Comparison of ENCODE assay signal across 11 cellular contexts in genomic region chr5:88886252-88886651, GRCh38. TPM values are rescaled to one million over a fixed set of nuclear protein-coding genes. Genes with fewer than 3 reads are reported as not detected.
DNase-seq lines count a peak whose midpoint lies in the region; ATAC-seq and TF ChIP-seq lines count a peak whose summit lies in the region.
"Had no signal": no experiment of that assay in that cellular context is flagged by ENCODE, and none has a peak within 500 bp of the region (broad histone marks: within the 10 kb centered on the region; RNA-seq: fewer than 3 reads in every experiment).

No MANE protein-coding gene starts in this region.

- H3K9me3 Mint-ChIP-seq in neural crest cell, result no peaks in the 10 kb centered on the region

- TF ChIP-seq POLR2A in vagina (IDR thresholded peaks at IDR 0.05), result no peak

- H3K27me3 Mint-ChIP-seq in neural crest cell (ENCODE audit: low read depth), result peaks cover 72% of the 10 kb centered on the region

- H3K27ac ChIP-seq in right atrium auricular region (peak overlapping the region; percentile 93 to 94), brain microvascular endothelial cell (peak overlapping the region; percentile 28), vagina (peak overlapping the region; percentile 89), SK-N-SH (ENCODE audit: low read depth in 2 of 2, low read length in 1 of 2) (no peak overlapping the region)
- H3K27ac ChIP-seq: foreskin keratinocyte had no signal

- H3K27ac Mint-ChIP-seq in neural crest cell (ENCODE audit: unreplicated experiment), result no peak overlapping the region

- POLR2A ChIA-PET in SK-N-SH (lab: Yijun Ruan, JAX), result no interaction called here

- H3F3A ChIP-seq in SK-N-SH (replicated peaks; ENCODE audit: insufficient read depth), result peaks cover 10% of the 10 kb centered on the region

- no peaks in the 10 kb centered on the region for H3K9me2 ChIP-seq in SK-N-SH

- no peaks in the 10 kb centered on the region for H4K20me1 ChIP-seq in SK-N-SH (ENCODE audit: insufficient read depth)

- no peak for TF ChIP-seq EP300 in SK-N-SH (IDR thresholded peaks at IDR 0.05; ENCODE audit: borderline replicate concordance in 1 of 2, low read depth in 1 of 2, low read length in 1 of 2)

- no peaks in the 10 kb centered on the region for H3K36me3 ChIP-seq in right atrium auricular region
- no peaks in the 10 kb centered on the region for H3K36me3 ChIP-seq in brain microvascular endothelial cell (replicated peaks)
- H3K36me3 ChIP-seq in vagina, result no peaks in the 10 kb centered on the region
- no peaks in the 10 kb centered on the region for H3K36me3 ChIP-seq in SK-N-SH (replicated peaks in 1 of 2; ENCODE audit: control insufficient read depth in 1 of 2, insufficient read depth in 2 of 2, low read length in 1 of 2)

- intact Hi-C loops in Right ventricle myocardium superior (cut with DNase I) (no loop called here), vagina (cut with DNase I) (loop anchor here (10.0 kb wide), 1 partner anchor 151 kb away; no protein-coding TSS in a partner anchor)

- no peaks in the 10 kb centered on the region for H3K36me3 Mint-ChIP-seq in neural crest cell (ENCODE audit: low read depth)

- TF ChIP-seq RAD21 in SK-N-SH (IDR thresholded peaks at IDR 0.05; ENCODE audit: low read length), result no peak

- H3K9me3 ChIP-seq in right atrium auricular region, result no peaks in the 10 kb centered on the region
- H3K9me3 ChIP-seq in vagina, result no peaks in the 10 kb centered on the region
- H3K9me3 ChIP-seq in SK-N-SH, result no peaks in the 10 kb centered on the region

- TF ChIP-seq CTCF in right atrium auricular region (IDR thresholded peaks at IDR 0.05), result no peak
- no peak for TF ChIP-seq CTCF in brain microvascular endothelial cell (IDR thresholded peaks at IDR 0.05; ENCODE audit: low read depth, low read length, missing control alignments)
- no peak for TF ChIP-seq CTCF in neural crest cell (conservative IDR thresholded peaks at IDR 0.05)
- TF ChIP-seq CTCF in vagina (IDR thresholded peaks at IDR 0.05), result no peak
- TF ChIP-seq CTCF in SK-N-SH (IDR thresholded peaks at IDR 0.05), result no peak

- H3K4me3 Mint-ChIP-seq in neural crest cell, result peak overlapping the region; percentile 47

- H3K4me3 ChIP-seq in right atrium auricular region (peak overlapping the region in 1 of 2 donors; percentile 24), brain microvascular endothelial cell (ENCODE audit: low read depth, low read length) (no peak overlapping the region), vagina (peak overlapping the region; percentile 12 to 13), SK-N-SH (ENCODE audit: low read depth in 2 of 2, low read length in 1 of 2) (no peak overlapping the region)

- DNase-seq in right atrium auricular region (ENCODE audit: low spot score), result no peak
- DNase-seq in Right ventricle myocardium superior, result no peak
- no peak for DNase-seq in brain microvascular endothelial cell
- no peak for DNase-seq in neural crest cell (ENCODE audit: low read depth, low spot score)
- DNase-seq in vagina (ENCODE audit: extremely low spot score in 2 of 2), result no peak
- DNase-seq in C1 segment of cervical spinal cord (lab: John Stamatoyannopoulos, UW), result no peak
- DNase-seq in SK-N-SH, result no peak
- DNase-seq: activated effector memory CD4-positive, alpha-beta T cell treated with Interleukin-2 at 50 U/mL for 16 hours; EL; foreskin keratinocyte had no signal

- H3K4me1 ChIP-seq in right atrium auricular region, result peaks cover 0 to 20% of the 10 kb centered on the region in 2 donors
- no peaks in the 10 kb centered on the region for H3K4me1 ChIP-seq in vagina
- H3K4me1 ChIP-seq in SK-N-SH (ENCODE audit: control insufficient read depth in 1 of 2, insufficient read depth in 2 of 2, low read depth in 1 of 2, low read length in 1 of 2), result peaks cover 0 to 2% of the 10 kb centered on the region in 2 experiments; a peak in 2 of 4 replicates

- ATAC-seq in Right ventricle myocardium superior (ENCODE audit: poor library complexity), result no peak
- no peak for ATAC-seq in HG03095 (IDR thresholded peaks at IDR 0.05; ENCODE audit: unreplicated experiment)
- ATAC-seq: foreskin keratinocyte had no signal

- CTCF ChIA-PET in SK-N-SH (lab: Yijun Ruan, JAX), result no interaction called here

- no peak overlapping the region; the same call in 1 of the 2 replicates for H2AFZ ChIP-seq in SK-N-SH (ENCODE audit: low read depth)

- in situ Hi-C loops in brain microvascular endothelial cell (cut with HindIII; ENCODE audit: low pct_ligation_motif_present, low sequenced_read_pairs), result no loop called here

- WGBS in SK-N-SH (ENCODE audit: low lambda C conversion rate), result 81% methylated on average over 1 of the region's 1 CpG

- H3K27me3 ChIP-seq in right atrium auricular region (no peaks in the 10 kb centered on the region), brain microvascular endothelial cell (replicated peaks) (no peaks in the 10 kb centered on the region), vagina (no peaks in the 10 kb centered on the region), SK-N-SH (ENCODE audit: insufficient read depth) (no peaks in the 10 kb centered on the region)

- no peaks in the 10 kb centered on the region for H3K79me2 ChIP-seq in SK-N-SH (ENCODE audit: insufficient read depth)

- H3K4me2 ChIP-seq in SK-N-SH, result no peak overlapping the region

- peaks cover 28% of the 10 kb centered on the region for H3K4me1 Mint-ChIP-seq in neural crest cell

- no peak overlapping the region for H3K9ac ChIP-seq in SK-N-SH

TF ChIP-seq in SK-N-SH, 30 proteins besides CTCF, POLR2A, EP300 and RAD21:
- TF ChIP-seq USF2 (IDR thresholded peaks at IDR 0.05; ENCODE audit: borderline replicate concordance, low read depth, low read length) (no peak), NFIC (IDR thresholded peaks at IDR 0.05; ENCODE audit: borderline replicate concordance) (no peak), PBX3 (IDR thresholded peaks at IDR 0.05) (no peak)

RNA-seq across cellular contexts. Expression of gene MEF2C, which starts 3.3 kb away (rescaled TPM):
- total RNA-seq in right atrium auricular region (10 to 100 TPM; 36.1 to 57.5 TPM), Right ventricle myocardium superior (52.3 TPM), neural crest cell (46.0 and 56.2 TPM in 2 replicates), vagina (22.3 TPM)
- 0.93 and 1.2 TPM in 2 replicates for polyA plus RNA-seq in SK-N-SH (2012; rRNA removed)
- 1.4 and 1.6 TPM in 2 replicates for polyA plus RNA-seq in SK-N-SH (2012; cell fraction: cytosol; rRNA removed)
- 1.0 and 1.2 TPM in 2 replicates for polyA plus RNA-seq in SK-N-SH (2012; cell fraction: nucleus; rRNA removed)

Comparison
In these comparisons a context has a peak if more than half of its experiments do, and no peak if none do; other contexts are left out.
1. H3K27ac ChIP-seq: peak in right atrium auricular region (2 of 2), brain microvascular endothelial cell (single experiment) and vagina (single experiment); none in SK-N-SH (0 of 2).
2. H3K4me3 ChIP-seq: peak in vagina (2 of 2); none in brain microvascular endothelial cell (single experiment) and SK-N-SH (0 of 2).